ENCODE assay signal across 7 cellular contexts in the genomic region with DNA sequence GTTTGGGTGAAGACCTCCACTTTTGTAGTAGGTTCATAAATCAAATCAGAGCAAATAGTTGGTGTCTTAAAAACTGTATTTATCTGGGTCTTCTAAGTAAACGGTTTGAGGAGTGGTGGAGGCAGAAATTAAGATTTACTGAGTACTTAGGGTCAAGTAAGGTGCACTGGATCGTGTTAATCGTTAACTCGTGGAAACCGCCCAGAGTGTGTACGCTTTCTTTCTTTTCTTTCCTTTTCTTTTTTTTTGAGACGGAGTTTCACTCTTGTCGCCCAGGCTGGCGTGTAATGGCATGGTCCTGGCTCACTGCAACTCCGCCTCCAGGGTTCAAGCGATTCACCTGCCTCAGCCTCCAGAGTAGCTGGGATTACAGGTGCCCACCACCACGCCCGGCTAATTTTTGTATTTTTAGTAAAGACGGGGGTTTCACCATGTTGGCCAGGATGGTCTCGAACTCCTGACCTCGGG. TPM values are rescaled to one million over a fixed set of nuclear protein-coding genes. Genes with fewer than 3 reads are reported as not detected.
DNase-seq lines count a peak whose midpoint lies in the region; ATAC-seq and TF ChIP-seq lines count a peak whose summit lies in the region.
"Not testable (repeated sequence)": the region's sequence is repeated elsewhere in the genome, so short reads cannot be mapped to it uniquely, and the experiment has no call there.
"Had no signal": no experiment of that assay in that cellular context is flagged by ENCODE, and none has a peak within 500 bp of the region (broad histone marks: within the 10 kb centered on the region; RNA-seq: fewer than 3 reads in every experiment).

No MANE protein-coding gene starts in this region.

- not testable (repeated sequence) for TF ChIP-seq RAD21 in HCT116 (IDR thresholded peaks at IDR 0.05; ENCODE audit: low read depth)

- peaks cover 8 to 16% of the 10 kb centered on the region in 2 experiments; a peak in 3 of 4 replicates for H3K4me1 ChIP-seq in HCT116 (ENCODE audit: control insufficient read depth in 1 of 2, insufficient read depth in 2 of 2, low read length in 2 of 2)
- peaks cover 11 to 15% of the 10 kb centered on the region in 2 experiments for H3K4me1 ChIP-seq in neutrophil (ENCODE audit: control insufficient read depth in 1 of 2, insufficient read depth in 1 of 2, low read depth in 1 of 2, low read length in 1 of 2)
- H3K4me1 ChIP-seq in urinary bladder (ENCODE audit: insufficient read depth): not testable (repeated sequence)

- H3K27me3 ChIP-seq in HCT116 (ENCODE audit: insufficient read depth, low read length); WERI-Rb-1 (ENCODE audit: insufficient read depth, low read depth, severe bottlenecking); neutrophil: not testable (repeated sequence)

- peak overlapping the region; percentile 95 for H3K27ac Mint-ChIP-seq in chondrocyte (ENCODE audit: unreplicated experiment)

- peak overlapping the region; percentile 99 for H3K4me3 Mint-ChIP-seq in chondrocyte (ENCODE audit: unreplicated experiment)

- DNase-seq in HCT116 (ENCODE audit: low read depth, low spot score); WERI-Rb-1; chondrocyte (ENCODE audit: low spot score): not testable (repeated sequence)

- H3K4me1 Mint-ChIP-seq in chondrocyte (ENCODE audit: low read depth): peaks cover 20% of the 10 kb centered on the region

- BruUV-seq in HCT116 (replicated peaks; lab: Mats Ljungman, UMichigan): TSS peak; percentile 38

- H2AFZ ChIP-seq in HCT116 (ENCODE audit: low read depth, low read length, poor library complexity, severe bottlenecking): not testable (repeated sequence)

- whole genome bisulfite sequencing in urinary bladder: 52% methylated on average over 16 of the region's 16 CpGs

- H3K4me3 ChIP-seq in HCT116 (replicated peaks in 1 of 2; ENCODE audit: low read depth in 1 of 2, low read length in 2 of 2): peak overlapping the region; percentile 99
- peak overlapping the region; percentile 94 for H3K4me3 ChIP-seq in WERI-Rb-1 (ENCODE audit: low read depth, low read length)
- peak overlapping the region; percentile 99; the same call in 1 of the 2 replicates for H3K4me3 ChIP-seq in iPS-18c (ENCODE audit: insufficient read depth, low read depth, low read length)
- H3K4me3 ChIP-seq in neutrophil (ENCODE audit: low read depth in 1 of 2, low read length in 1 of 2): peak overlapping the region; percentile 68 to 69
- peak overlapping the region; percentile 91 for H3K4me3 ChIP-seq in urinary bladder (ENCODE audit: low read depth, low read length)

- not testable (repeated sequence) for TF ChIP-seq CTCF in HCT116 (IDR thresholded peaks at IDR 0.05 in 2 of 3, conservative IDR thresholded peaks at IDR 0.05 in 1 of 3; ENCODE audit: borderline replicate concordance in 1 of 3, insufficient read depth in 1 of 3, low read depth in 2 of 3, low read length in 2 of 3); WERI-Rb-1 (IDR thresholded peaks at IDR 0.05; ENCODE audit: low read depth, low read length); chondrocyte (IDR thresholded peaks at IDR 0.05); neutrophil (IDR thresholded peaks at IDR 0.05)

- not testable (repeated sequence) for ATAC-seq in HCT116

- H3K36me3 ChIP-seq in HCT116 (ENCODE audit: control insufficient read depth in 1 of 2, insufficient read depth in 2 of 2, low read length in 2 of 2) (peaks cover 15 to 23% of the 10 kb centered on the region in 2 experiments; a peak in 3 of 4 replicates), WERI-Rb-1 (peaks cover 32% of the 10 kb centered on the region), neutrophil (peaks cover 15% of the 10 kb centered on the region)
- not testable (repeated sequence) for H3K36me3 ChIP-seq in urinary bladder (ENCODE audit: insufficient read depth)

- peaks cover 15% of the 10 kb centered on the region for H3K79me2 ChIP-seq in HCT116 (ENCODE audit: insufficient read depth, low read length)

- not testable (repeated sequence) for TF ChIP-seq POLR2A in HCT116 (IDR thresholded peaks at IDR 0.05; ENCODE audit: borderline replicate concordance, extremely low read depth, insufficient read depth, insufficient read length)

- peak overlapping the region; percentile 93 for H3K9ac ChIP-seq in HCT116 (ENCODE audit: low read length)

- H3K27me3 Mint-ChIP-seq in chondrocyte (ENCODE audit: low read depth): not testable (repeated sequence)

- H4K20me1 ChIP-seq in HCT116 (ENCODE audit: insufficient read depth): not testable (repeated sequence)

- RAD21 ChIA-PET in HCT116 (lab: Charles Lee; ENCODE audit: low non-redundant PET in 1 of 2, low total read pairs in 2 of 2, uncharacterized antibody in 2 of 2, unreplicated experiment in 2 of 2): interaction anchor here (0.8 to 1.0 kb wide), 3 partner anchors 24 to 208 kb away, joined by 3 to 9 read pairs (median 3); partner anchors contain the start of gene DDR1 (in 1 of the 2)

- peak overlapping the region; percentile 94 for H3K4me2 ChIP-seq in HCT116 (ENCODE audit: low read length)

- peaks cover 11% of the 10 kb centered on the region for H3K36me3 Mint-ChIP-seq in chondrocyte (ENCODE audit: low read depth)

- H3K27ac ChIP-seq in HCT116 (ENCODE audit: low read depth, low read length): peak overlapping the region; percentile 45; the same call in 1 of the 2 replicates
- peak overlapping the region; percentile 35 for H3K27ac ChIP-seq in WERI-Rb-1
- H3K27ac ChIP-seq in neutrophil: peak overlapping the region; percentile 26
- not testable (repeated sequence) for H3K27ac ChIP-seq in urinary bladder (ENCODE audit: low read depth)

- POLR2A ChIA-PET in HCT116 (lab: Charles Lee): interaction anchor here (0.7 to 1.6 kb wide), 8 partner anchors 11 to 172 kb away, joined by 3 to 6 read pairs (median 3); no protein-coding TSS in a partner anchor

- H3K9me3 Mint-ChIP-seq in chondrocyte (ENCODE audit: low read depth): not testable (repeated sequence)

- not testable (repeated sequence) for H3K9me3 ChIP-seq in HCT116 (ENCODE audit: control insufficient read depth in 1 of 2, insufficient read depth in 1 of 2, low read depth in 1 of 2, low read length in 2 of 2); WERI-Rb-1 (ENCODE audit: severe bottlenecking); iPS-18c (ENCODE audit: control insufficient read depth, insufficient read depth, low read length); neutrophil

- H3K9me2 ChIP-seq in HCT116 (ENCODE audit: insufficient read depth): not testable (repeated sequence)

- intact Hi-C loops in HCT116 (cut with micrococcal nuclease): not testable (repeated sequence)

- CTCF ChIA-PET in HCT116 (lab: Charles Lee): interaction anchor here (1.0 to 2.7 kb wide), 5 partner anchors 11 to 180 kb away, joined by 3 to 10 read pairs (median 5); no protein-coding TSS in a partner anchor

RNA-seq across cellular contexts. Expression of gene GTF2H4, which starts 0.7 kb away (rescaled TPM):
- total RNA-seq in HCT116 (2021; ENCODE audit: unreplicated experiment): 59.7 TPM
- 27.3 and 35.0 TPM in 2 replicates for polyA plus RNA-seq in HCT116 (2012)
- total RNA-seq in chondrocyte: 39.5 to 54.6 TPM (median 40.1 TPM) in 3 replicates
- total RNA-seq in urinary bladder: 26.2 TPM
- 25.7 TPM for polyA plus RNA-seq in urinary bladder

RNA-seq across cellular contexts. Expression of gene VARS2, which starts 6.7 kb away (rescaled TPM):
- total RNA-seq in HCT116 (2021; ENCODE audit: unreplicated experiment): 39.8 TPM
- 25.8 and 27.3 TPM in 2 replicates for polyA plus RNA-seq in HCT116 (2012)
- total RNA-seq in chondrocyte: 33.1 to 48.0 TPM (median 33.8 TPM) in 3 replicates
- 14.4 TPM for total RNA-seq in urinary bladder
- 10.3 TPM for polyA plus RNA-seq in urinary bladder

RNA-seq across cellular contexts. Expression of gene DDR1, which starts 23.0 kb away (rescaled TPM):
- total RNA-seq in HCT116 (2021; ENCODE audit: unreplicated experiment): 211 TPM
- polyA plus RNA-seq in HCT116 (2012): 138 and 167 TPM in 2 replicates
- total RNA-seq in chondrocyte: 112 to 157 TPM (median 117 TPM) in 3 replicates
- total RNA-seq in urinary bladder: 33.8 TPM
- polyA plus RNA-seq in urinary bladder: 44.7 TPM

RNA-seq across cellular contexts. Expression of gene SFTA2, which starts 24.6 kb away (rescaled TPM):
- total RNA-seq in HCT116 (2021; ENCODE audit: unreplicated experiment) (not detected), chondrocyte (not detected in 3 replicates), urinary bladder (not detected)
- polyA plus RNA-seq in HCT116 (2012): not detected in 2 replicates
- not detected for polyA plus RNA-seq in urinary bladder
- total RNA-seq: foreskin keratinocyte had no signal
- polyA plus RNA-seq: foreskin keratinocyte had no signal

RNA-seq across cellular contexts. Expression of gene MUCL3, which starts 33.4 kb away (rescaled TPM):
- total RNA-seq in HCT116 (2021; ENCODE audit: unreplicated experiment): 0.15 TPM
- 0.02 and 0.04 TPM in 2 replicates for polyA plus RNA-seq in HCT116 (2012)
- 0.07 TPM in 1 of 3 replicates, not detected in the others for total RNA-seq in chondrocyte
- not detected for total RNA-seq in urinary bladder
- not detected for polyA plus RNA-seq in urinary bladder
- total RNA-seq: foreskin keratinocyte had no signal
- polyA plus RNA-seq: foreskin keratinocyte had no signal
